In genomic region chr2:75607988-75608683, GRCh38 we compare ENCODE assay signal across 11 cellular contexts. TPM values are rescaled to one million over a fixed set of nuclear protein-coding genes. Genes with fewer than 3 reads are reported as not detected.
DNase-seq lines count a peak whose midpoint lies in the region; ATAC-seq, FAIRE-seq and TF ChIP-seq lines count a peak whose summit lies in the region.
"Had no signal": no experiment of that assay in that cellular context is flagged by ENCODE, and none has a peak within 500 bp of the region (broad histone marks: within the 10 kb centered on the region; RNA-seq: fewer than 3 reads in every experiment).

No MANE protein-coding gene starts in this region.

- BruUV-seq in MCF 10A (replicated peaks; lab: Mats Ljungman, UMichigan), result no TSS peak

- H3K4me1 ChIP-seq in breast epithelium, result peaks cover 0 to 4% of the 10 kb centered on the region in 2 donors
- H3K4me1 ChIP-seq in adipocyte (ENCODE audit: control insufficient read depth, insufficient read depth, low read length), result peaks cover 43% of the 10 kb centered on the region
- peaks cover 32 to 56% of the 10 kb centered on the region in 2 donors for H3K4me1 ChIP-seq in kidney (ENCODE audit: control insufficient read depth in 1 of 2, insufficient read depth in 1 of 2, low read depth in 1 of 2, low read length in 2 of 2)

- H3K9me3 Mint-ChIP-seq in MCF 10A (ENCODE audit: unreplicated experiment), result no peaks in the 10 kb centered on the region
- H3K9me3 Mint-ChIP-seq: natural killer cell treated with Interleukin-12 subunit alpha and Interleukin-12 subunit beta and Interleukin-15 and Interleukin-18, amount 100 ng/mL, for 72 hours had no signal

- H3K4me3 ChIP-seq in breast epithelium (no peak overlapping the region), adipocyte (ENCODE audit: low read length) (no peak overlapping the region), kidney (ENCODE audit: low read length in 2 of 2) (peak overlapping the region; percentile 28 to 53)

- peak; percentile 73 for FAIRE-seq in kidney (lab: Jason Lieb, UNC)

- H3K4me3 Mint-ChIP-seq in MCF 10A (ENCODE audit: unreplicated experiment), result no peak overlapping the region
- H3K4me3 Mint-ChIP-seq: natural killer cell treated with Interleukin-12 subunit alpha and Interleukin-12 subunit beta and Interleukin-15 and Interleukin-18, amount 100 ng/mL, for 72 hours had no signal

- no peak for TF ChIP-seq POLR2A in breast epithelium (IDR thresholded peaks at IDR 0.05)

- ATAC-seq in GM21576 (IDR thresholded peaks at IDR 0.05; ENCODE audit: unreplicated experiment), result no peak

- POLR2A ChIA-PET in MCF 10A (lab: Yijun Ruan, JAX), result interaction anchor here (0.9 to 2.2 kb wide), 8 partner anchors 16 to 144 kb away, joined by 3 to 14 read pairs (median 6); partner anchors contain the start of gene EVA1A

- intact Hi-C loops in MCF 10A (cut with micrococcal nuclease) (loop anchor here (2.0 to 10.0 kb wide), 2 partner anchors 21 to 553 kb away; no protein-coding TSS in a partner anchor), breast epithelium (cut with DNase I; ENCODE audit: low total_unique reads) (loop anchor here (5.0 kb wide), 1 partner anchor 394 kb away; no protein-coding TSS in a partner anchor), kidney (cut with DNase I) (no loop called here)

- H3K27ac ChIP-seq in breast epithelium (no peak overlapping the region), kidney (ENCODE audit: low read depth in 2 of 2, low read length in 2 of 2) (peak overlapping the region; percentile 91 to 96)
- H3K27ac ChIP-seq: RWPE1 had no signal

- H3K9me3 ChIP-seq in breast epithelium (no peaks in the 10 kb centered on the region), adipocyte (ENCODE audit: control insufficient read depth, low read length) (no peaks in the 10 kb centered on the region), kidney (ENCODE audit: control insufficient read depth in 1 of 2, low read length in 2 of 2) (no peaks in the 10 kb centered on the region)

- CTCF ChIA-PET in MCF 10A (lab: Yijun Ruan, JAX), result interaction anchor here (0.6 to 3.6 kb wide), 68 partner anchors 8 to 1363 kb away, joined by 3 to 369 read pairs (median 6); partner anchors contain the start of genes EVA1A and MRPL19

- DNase-seq in MCF 10A (ENCODE audit: unreplicated experiment) (no peak), breast epithelium (ENCODE audit: low spot score in 2 of 2) (no peak), adipocyte (ENCODE audit: low read depth) (peak; percentile 34), kidney (no peak), superior temporal gyrus (ENCODE audit: extremely low spot score) (peak; percentile 19), NCI-H1048 (lab: John Stamatoyannopoulos, UW) (no peak), NCI-H446 treated with DMSO at 0.1 percent for 48 hours (lab: John Stamatoyannopoulos, UW) (no peak)
- DNase-seq: NCI-H1417 treated with DMSO at 0.1 percent for 48 hours had no signal

- no peaks in the 10 kb centered on the region for H3K27me3 Mint-ChIP-seq in MCF 10A (ENCODE audit: insufficient read depth, unreplicated experiment)

- no peaks in the 10 kb centered on the region for H3K36me3 Mint-ChIP-seq in MCF 10A (ENCODE audit: insufficient read depth, unreplicated experiment)
- H3K36me3 Mint-ChIP-seq: natural killer cell treated with Interleukin-12 subunit alpha and Interleukin-12 subunit beta and Interleukin-15 and Interleukin-18, amount 100 ng/mL, for 72 hours had no signal

- H3K27me3 ChIP-seq in breast epithelium, result no peaks in the 10 kb centered on the region
- H3K27me3 ChIP-seq in adipocyte (replicated peaks; ENCODE audit: control insufficient read depth, insufficient read depth, low read length), result peaks cover 5% of the 10 kb centered on the region

- TF ChIP-seq CTCF in MCF 10A (IDR thresholded peaks at IDR 0.05; ENCODE audit: unreplicated experiment), result no peak
- TF ChIP-seq CTCF in breast epithelium (IDR thresholded peaks at IDR 0.05), result no peak
- no peak for TF ChIP-seq CTCF in kidney (IDR thresholded peaks at IDR 0.05; ENCODE audit: borderline replicate concordance, extremely low read depth, insufficient read depth)

- H3K36me3 ChIP-seq in breast epithelium (no peaks in the 10 kb centered on the region), adipocyte (ENCODE audit: control insufficient read depth, insufficient read depth, low read length, severe bottlenecking) (no peaks in the 10 kb centered on the region), kidney (ENCODE audit: control insufficient read depth in 1 of 2, insufficient read depth in 2 of 2, low read length in 2 of 2) (no peaks in the 10 kb centered on the region)

- peaks cover 42% of the 10 kb centered on the region for H3K4me1 Mint-ChIP-seq in MCF 10A (ENCODE audit: insufficient read depth, unreplicated experiment)

- H3K27ac Mint-ChIP-seq in MCF 10A (ENCODE audit: low read depth, unreplicated experiment), result peak overlapping the region; percentile 76
- H3K27ac Mint-ChIP-seq: natural killer cell treated with Interleukin-12 subunit alpha and Interleukin-12 subunit beta and Interleukin-15 and Interleukin-18, amount 100 ng/mL, for 72 hours had no signal

- H3K9ac ChIP-seq in adipocyte (ENCODE audit: low read length), result no peak overlapping the region
- peak overlapping the region in 1 of 2 donors; percentile 79 for H3K9ac ChIP-seq in kidney (ENCODE audit: low read length in 2 of 2)

RNA-seq across cellular contexts. Expression of gene MRPL19, which starts 38.4 kb away (rescaled TPM):
- total RNA-seq in MCF 10A (2022) (49.1 and 65.4 TPM in 2 replicates), breast epithelium (10 to 100 TPM; 26.5 to 32.0 (median 28.5) TPM), kidney (55.6 TPM)
- 54.7 TPM for polyA plus RNA-seq in kidney (ENCODE audit: insufficient read depth, low read depth, low replicate concordance)

RNA-seq across cellular contexts. Expression of gene EVA1A, which starts 47.4 kb away (rescaled TPM):
- total RNA-seq in MCF 10A (2022) (7.6 and 14.4 TPM in 2 replicates), breast epithelium (10 to 100 TPM in 1 of 3 donors, 1 to 10 TPM in 1, not detected in 1; 5.2 to 10.4 TPM), kidney (28.1 TPM)
- 32.4 TPM for polyA plus RNA-seq in kidney (ENCODE audit: insufficient read depth, low read depth, low replicate concordance)
- total RNA-seq: natural killer cell treated with Interleukin-12 subunit alpha and Interleukin-12 subunit beta and Interleukin-15 and Interleukin-18, amount 100 ng/mL, for 72 hours had no signal

Comparison
In these comparisons a context has a peak if more than half of its experiments do, and no peak if none do; other contexts are left out.
1. DNase-seq: peak in adipocyte (single experiment) and superior temporal gyrus (single experiment); none in MCF 10A (single experiment), breast epithelium (0 of 2), kidney (single experiment), NCI-H1048 (single experiment) and NCI-H446 treated with DMSO at 0.1 percent for 48 hours (single experiment).
2. H3K27ac ChIP-seq: peak in kidney (2 of 2); none in breast epithelium (0 of 2).
3. H3K4me3 ChIP-seq: peak in kidney (2 of 2); none in breast epithelium (0 of 3) and adipocyte (single experiment).